In genomic region chr10:132396495-132397035, GRCh38 we compare ENCODE assay signal across 8 cellular contexts. TPM values are rescaled to one million over a fixed set of nuclear protein-coding genes. Genes with fewer than 3 reads are reported as not detected.
DNase-seq lines count a peak whose midpoint lies in the region; ATAC-seq and TF ChIP-seq lines count a peak whose summit lies in the region.

No MANE protein-coding gene starts in this region.

- peak; percentile 22; the same call in 1 of the 2 replicates for TF ChIP-seq CTCF in GM12875 (IDR thresholded peaks at IDR 0.05; ENCODE audit: borderline replicate concordance, insufficient read depth, low read depth, low read length)
- no peak for TF ChIP-seq CTCF in PC-9 (conservative IDR thresholded peaks at IDR 0.05)
- TF ChIP-seq CTCF in left ventricle myocardium inferior (IDR thresholded peaks at IDR 0.05; ENCODE audit: borderline replicate concordance) = peak; percentile 52

- DNase-seq in PC-9 (peak in 1 of 2 experiments; percentile 43), left ventricle myocardium inferior (peak; percentile 71), COR-L47 (lab: John Stamatoyannopoulos, UW) (no peak), NCI-H2029 (lab: John Stamatoyannopoulos, UW) (no peak)
- peak in 3 of 4 experiments; percentile 24 to 66 (median 52) for DNase-seq in activated naive CD4-positive, alpha-beta T cell (lab: John Stamatoyannopoulos, UW)

- peaks cover 39% of the 10 kb centered on the region for H3K79me2 ChIP-seq in PC-9 (ENCODE audit: low read depth)

- peak overlapping the region; percentile 36 for H3K4me3 ChIP-seq in GM12875 (ENCODE audit: low read depth, low read length)
- H3K4me3 ChIP-seq in PC-9 = peak overlapping the region; percentile 51; the same call in 1 of the 2 replicates
- H3K4me3 ChIP-seq in left ventricle myocardium inferior = peak overlapping the region; percentile 91
- peak overlapping the region in 2 of 3 donors; percentile 49 to 61 for H3K4me3 ChIP-seq in skeletal muscle tissue (ENCODE audit: low read length in 3 of 3)

- H2AFZ ChIP-seq in PC-9 = no peak overlapping the region

- H3K9me3 ChIP-seq in PC-9 (ENCODE audit: insufficient read depth, low read depth) (no peaks in the 10 kb centered on the region), left ventricle myocardium inferior (replicated peaks) (no peaks in the 10 kb centered on the region), skeletal muscle tissue (ENCODE audit: control insufficient read depth in 3 of 3, low read length in 3 of 3) (no peaks in the 10 kb centered on the region)

- POLR2A ChIA-PET in PC-9 (lab: Charles Lee; ENCODE audit: unreplicated experiment) = no interaction called here

- H3K9ac ChIP-seq in skeletal muscle tissue (ENCODE audit: low read depth in 1 of 3, low read length in 3 of 3) = peak overlapping the region in 2 of 3 donors; percentile 67 to 85

- H3K4me1 ChIP-seq in PC-9 (replicated peaks; ENCODE audit: insufficient read depth) = peaks cover 37% of the 10 kb centered on the region
- H3K4me1 ChIP-seq in left ventricle myocardium inferior = peaks cover 60% of the 10 kb centered on the region
- peaks cover 27 to 51% (median 47%) of the 10 kb centered on the region in 3 donors for H3K4me1 ChIP-seq in skeletal muscle tissue (ENCODE audit: control insufficient read depth in 3 of 3, insufficient read depth in 3 of 3, low read length in 3 of 3)

- H3K27ac ChIP-seq in PC-9 = no peak overlapping the region
- H3K27ac ChIP-seq in left ventricle myocardium inferior (replicated peaks) = peak overlapping the region; percentile 98
- H3K27ac ChIP-seq in skeletal muscle tissue (ENCODE audit: low read depth, low read length) = peak overlapping the region; percentile 84

- H3F3A ChIP-seq in PC-9 (ENCODE audit: insufficient read depth, low read depth) = no peaks in the 10 kb centered on the region; the same call in 1 of the 2 replicates

- H3K36me3 ChIP-seq in PC-9 (ENCODE audit: low read depth) = no peaks in the 10 kb centered on the region
- no peaks in the 10 kb centered on the region for H3K36me3 ChIP-seq in left ventricle myocardium inferior
- no peaks in the 10 kb centered on the region for H3K36me3 ChIP-seq in skeletal muscle tissue (ENCODE audit: control insufficient read depth in 3 of 3, insufficient read depth in 3 of 3, low read length in 3 of 3)

- H3K9me2 ChIP-seq in PC-9 (ENCODE audit: insufficient read depth) = no peaks in the 10 kb centered on the region

- H4K20me1 ChIP-seq in PC-9 (ENCODE audit: insufficient read depth) = no peaks in the 10 kb centered on the region

- no TSS peak for BruUV-seq in PC-9 (replicated peaks; lab: Mats Ljungman, UMichigan)

- intact Hi-C loops in PC-9 (cut with micrococcal nuclease; ENCODE audit: unreplicated experiment) = no loop called here
- intact Hi-C loops in left ventricle myocardium inferior (cut with micrococcal nuclease) = no loop called here

- CTCF ChIA-PET in PC-9 (lab: Charles Lee) = no interaction called here

- ATAC-seq in HG02623 (IDR thresholded peaks at IDR 0.05; ENCODE audit: unreplicated experiment) = peak; percentile 37

- no peaks in the 10 kb centered on the region for H3K27me3 ChIP-seq in PC-9 (ENCODE audit: insufficient read depth, low read depth)
- no peaks in the 10 kb centered on the region for H3K27me3 ChIP-seq in left ventricle myocardium inferior (ENCODE audit: low read depth)
- no peaks in the 10 kb centered on the region for H3K27me3 ChIP-seq in skeletal muscle tissue (ENCODE audit: control insufficient read depth in 3 of 3, insufficient read depth in 3 of 3, low read length in 3 of 3)

- H3K4me2 ChIP-seq in PC-9 = peak overlapping the region; percentile 68

RNA-seq across cellular contexts. Expression of gene PWWP2B, which starts 0.4 kb away (rescaled TPM):
- total RNA-seq in PC-9 (2021) (16.9 and 20.6 TPM in 2 replicates), left ventricle myocardium inferior (17.2 TPM), skeletal muscle tissue (11.0 TPM)

Comparison
In these comparisons a context has a peak if more than half of its experiments do, and no peak if none do; other contexts are left out.
1. H3K4me3 ChIP-seq: peak in every context shown above with its lines; median percentile 91 in left ventricle myocardium inferior; 55 in skeletal muscle tissue; 51 in PC-9; 36 in GM12875.
2. DNase-seq: peak in activated naive CD4-positive, alpha-beta T cell (3 of 4) and left ventricle myocardium inferior (single experiment); none in COR-L47 (single experiment) and NCI-H2029 (single experiment).